In genomic region chr2:27057184-27057583, GRCh38 we compare ENCODE assay signal across 1 cellular context.
TF ChIP-seq lines count a peak whose summit lies in the region.

No MANE protein-coding gene starts in this region.

TF ChIP-seq in endothelial cell of umbilical vein, 7 proteins besides CTCF, POLR2A, EP300 and RAD21:
- TF ChIP-seq JUN (IDR thresholded peaks at IDR 0.05; ENCODE audit: borderline replicate concordance, insufficient read depth, insufficient read length, low read depth) (no peak), GATA2 (IDR thresholded peaks at IDR 0.05; ENCODE audit: insufficient read depth, insufficient read length, low read depth, low read length) (no peak), FOS (IDR thresholded peaks at IDR 0.05; ENCODE audit: borderline replicate concordance, insufficient read depth, low read length) (no peak), MYC (IDR thresholded peaks at IDR 0.05; ENCODE audit: low read depth, low read length) (no peak), POLR2AphosphoS5 (IDR thresholded peaks at IDR 0.05; ENCODE audit: insufficient read depth, low read depth, low read length) (no peak), EZH2 (IDR thresholded peaks at IDR 0.05; ENCODE audit: borderline replicate concordance, low read depth, low read length, severe bottlenecking) (no peak)
- TF ChIP-seq, protein P1, sequence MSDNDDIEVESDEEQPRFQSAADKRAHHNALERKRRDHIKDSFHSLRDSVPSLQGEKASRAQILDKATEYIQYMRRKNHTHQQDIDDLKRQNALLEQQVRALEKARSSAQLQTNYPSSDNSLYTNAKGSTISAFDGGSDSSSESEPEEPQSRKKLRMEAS (IDR thresholded peaks at IDR 0.05; ENCODE audit: insufficient read depth, insufficient read length): no peak
